ENCODE assay signal across 8 cellular contexts in genomic region chr19:11379857-11380350, GRCh38. TPM values are rescaled to one million over a fixed set of nuclear protein-coding genes. Genes with fewer than 3 reads are reported as not detected.
A peak's percentile ranks its signal among the peaks of the same experiment; 100 is the strongest.
DNase-seq lines count a peak whose midpoint lies in the region; ATAC-seq and TF ChIP-seq lines count a peak whose summit lies in the region.
"Had no signal": no experiment of that assay in that cellular context is flagged by ENCODE, and none has a peak within 500 bp of the region (broad histone marks: within the 10 kb centered on the region; RNA-seq: fewer than 3 reads in every experiment).

No MANE protein-coding gene starts in this region.

- H3K4me1 ChIP-seq in psoas muscle: peaks cover 46% of the 10 kb centered on the region

- no peaks in the 10 kb centered on the region for H3K9me3 ChIP-seq in psoas muscle

- no peak for TF ChIP-seq POLR2A in NB4 (IDR thresholded peaks at IDR 0.05; ENCODE audit: extremely low read depth, insufficient read length)

- H3K27ac ChIP-seq in dorsolateral prefrontal cortex (peak overlapping the region in 48 of 59 donors; percentile 5 to 97 (median 91)), psoas muscle (no peak overlapping the region)

- 89 to 94% (median 94%) methylated on average over 7 of the region's 7 CpGs for WGBS in psoas muscle, 3 donors

- H3K4me3 ChIP-seq in GM08714 (ENCODE audit: low read length) (peak overlapping the region; percentile 80; the same call in 1 of the 2 replicates), NB4 (ENCODE audit: low read depth, low read length) (peak overlapping the region; percentile 67), dorsolateral prefrontal cortex (peak overlapping the region in 53 of 59 donors; percentile 57 to 96 (median 79)), psoas muscle (peak overlapping the region; percentile 74)

- H3K27me3 ChIP-seq in dorsolateral prefrontal cortex: peaks cover 0 to 26% (median 12%) of the 10 kb centered on the region in 45 donors
- peaks cover 0 to 24% (median 8%) of the 10 kb centered on the region in 3 donors for H3K27me3 ChIP-seq in psoas muscle (ENCODE audit: insufficient read depth in 3 of 3, low read length in 2 of 3)

- no peak for TF ChIP-seq CTCF in NB4 (IDR thresholded peaks at IDR 0.05; ENCODE audit: low read depth, low read length)
- no peak for TF ChIP-seq CTCF in dorsolateral prefrontal cortex (IDR thresholded peaks at IDR 0.05 in 54 of 56, conservative IDR thresholded peaks at IDR 0.05 in 2 of 56; ENCODE audit: low read depth in 1 of 56, partially characterized antibody in 56 of 56)
- no peak for TF ChIP-seq CTCF in psoas muscle (IDR thresholded peaks at IDR 0.05)

- no peak for ATAC-seq in psoas muscle
- no peak for ATAC-seq in GM21825 (IDR thresholded peaks at IDR 0.05; ENCODE audit: unreplicated experiment)
- no peak for ATAC-seq in GM18858 (IDR thresholded peaks at IDR 0.05; ENCODE audit: unreplicated experiment)

- intact Hi-C loops in dorsolateral prefrontal cortex (cut with DNase I) (loop anchor here (2.0 to 5.0 kb wide), 5 partner anchors 33 to 103 kb away; partner anchors contain the start of genes CCDC159 (in 1 of the 2), ELAVL3 (in 1 of the 2), ODAD3 (in 1 of the 2) and PRKCSH (in 1 of the 2)), psoas muscle (cut with DNase I) (loop anchor here (5.0 to 10.0 kb wide), 5 partner anchors 42 to 207 kb away; partner anchors contain the start of genes ELAVL3 (in 1 of the 2) and ZNF653 (in 1 of the 2))

- no peaks in the 10 kb centered on the region for H3K36me3 ChIP-seq in psoas muscle (ENCODE audit: insufficient read depth in 1 of 2, low read depth in 1 of 2)

- no peak for DNase-seq in NB4 (ENCODE audit: low read depth)
- DNase-seq in dorsolateral prefrontal cortex: no peak
- no peak for DNase-seq in psoas muscle
- DNase-seq in NCI-H2029 treated with DMSO at 0.1 percent for 48 hours (lab: John Stamatoyannopoulos, UW): no peak
- DNase-seq: activated CD8-positive, alpha-beta memory T cell treated with anti-CD3 and anti-CD28 coated beads, Interleukin-2, amount 50 U/mL, for 4 hours had no signal

RNA-seq across cellular contexts. Expression of gene EPOR, which starts 4.2 kb away (rescaled TPM):
- total RNA-seq in dorsolateral prefrontal cortex: 10 to 100 TPM in 61 of 120 experiments, 1 to 10 TPM in 59; 5.5 to 25.9 (median 10.1) TPM
- total RNA-seq in psoas muscle: 1 to 10 TPM; 1.0 to 2.1 (median 1.7) TPM
- 1 to 10 TPM; 1.7 to 2.1 (median 2.1) TPM for polyA plus RNA-seq in psoas muscle

RNA-seq across cellular contexts. Expression of gene SWSAP1, which starts 5.4 kb away (rescaled TPM):
- total RNA-seq in dorsolateral prefrontal cortex (1 to 10 TPM in 67 of 120 experiments, under 1 TPM in 52, not detected in 1; 0.29 to 2.7 (median 1.1) TPM), psoas muscle (1 to 10 TPM; 1.1 to 1.7 (median 1.4) TPM)
- polyA plus RNA-seq in psoas muscle: 1 to 10 TPM; 2.1 to 3.9 (median 2.3) TPM

RNA-seq across cellular contexts. Expression of gene PLPPR2, which starts 24.7 kb away (rescaled TPM):
- total RNA-seq in dorsolateral prefrontal cortex (100 to 1,000 TPM in 2 of 120 experiments, 10 to 100 TPM in 118; 42.8 to 103 (median 77.0) TPM), psoas muscle (10 to 100 TPM; 14.1 to 33.6 (median 21.5) TPM)
- 10 to 100 TPM in 2 of 3 donors, 1 to 10 TPM in 1; 4.3 to 30.9 (median 20.8) TPM for polyA plus RNA-seq in psoas muscle

RNA-seq across cellular contexts. Expression of gene CCDC159, which starts 33.6 kb away (rescaled TPM):
- total RNA-seq in dorsolateral prefrontal cortex (100 to 1,000 TPM in 3 of 120 experiments, 10 to 100 TPM in 117; 31.2 to 104 (median 61.7) TPM), psoas muscle (1 to 10 TPM; 2.4 to 9.2 (median 4.9) TPM)
- polyA plus RNA-seq in psoas muscle: 1 to 10 TPM; 2.7 to 5.9 (median 5.3) TPM

RNA-seq across cellular contexts. Expression of gene TMEM205, which starts 33.8 kb away (rescaled TPM):
- total RNA-seq in dorsolateral prefrontal cortex (100 to 1,000 TPM in 46 of 120 experiments, 10 to 100 TPM in 74; 70.3 to 122 (median 96.4) TPM), psoas muscle (10 to 100 TPM; 65.9 to 81.6 (median 70.5) TPM)
- polyA plus RNA-seq in psoas muscle: 10 to 100 TPM; 63.0 to 95.1 (median 90.4) TPM
